17 cellular contexts compared by ENCODE assay signal in the genomic region with DNA sequence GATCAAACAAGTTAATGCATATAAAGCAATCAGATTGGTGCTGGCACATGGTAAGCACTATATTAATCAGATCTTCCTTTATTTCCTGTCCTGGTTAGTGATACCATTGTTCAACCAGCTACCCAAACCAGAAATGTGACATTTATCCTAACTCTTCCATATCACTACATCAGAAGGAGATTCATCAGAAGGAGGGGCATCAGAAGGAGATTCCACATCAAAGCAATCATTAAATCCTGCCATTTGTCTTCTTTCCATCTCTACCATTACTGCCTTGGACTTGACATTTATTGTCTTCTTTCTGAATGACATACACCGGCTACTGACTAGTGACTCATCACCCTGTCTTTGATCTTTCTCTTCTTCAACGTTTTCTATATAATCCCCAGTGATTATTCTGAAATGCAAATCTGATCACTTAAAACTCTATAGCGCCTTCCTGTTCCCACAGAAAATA.
A peak's percentile ranks its signal among the peaks of the same experiment; 100 is the strongest.
DNase-seq lines count a peak whose midpoint lies in the region; ATAC-seq and TF ChIP-seq lines count a peak whose summit lies in the region.
"Had no signal": no experiment of that assay in that cellular context is flagged by ENCODE, and none has a peak within 500 bp of the region (broad histone marks: within the 10 kb centered on the region; RNA-seq: fewer than 3 reads in every experiment).

No MANE protein-coding gene starts in this region.

- H3K27ac ChIP-seq in HEK293 (ENCODE audit: extremely low read depth, low read depth, low read length): no peak overlapping the region
- H3K27ac ChIP-seq in foreskin keratinocyte: no peak overlapping the region

- no peaks in the 10 kb centered on the region for H3K4me1 Mint-ChIP-seq in activated naive CD4-positive, alpha-beta T cell treated with anti-CD3 and anti-CD28 coated beads for 36 hours (ENCODE audit: low read depth)
- no peaks in the 10 kb centered on the region for H3K4me1 Mint-ChIP-seq in MCF 10A (ENCODE audit: insufficient read depth, unreplicated experiment)
- H3K4me1 Mint-ChIP-seq in activated CD4-positive, alpha-beta memory T cell treated with anti-CD3 and anti-CD28 coated beads for 36 hours (ENCODE audit: low read depth): no peaks in the 10 kb centered on the region
- H3K4me1 Mint-ChIP-seq: B cell had no signal

- no peaks in the 10 kb centered on the region for H3K36me3 Mint-ChIP-seq in activated naive CD4-positive, alpha-beta T cell treated with anti-CD3 and anti-CD28 coated beads, Interleukin-2, amount 50 U/mL, for 72 hours
- H3K36me3 Mint-ChIP-seq in activated naive CD4-positive, alpha-beta T cell treated with anti-CD3 and anti-CD28 coated beads for 36 hours (ENCODE audit: low read depth): no peaks in the 10 kb centered on the region
- H3K36me3 Mint-ChIP-seq in MCF 10A (ENCODE audit: insufficient read depth, unreplicated experiment): no peaks in the 10 kb centered on the region
- H3K36me3 Mint-ChIP-seq in activated CD4-positive, alpha-beta memory T cell treated with anti-CD3 and anti-CD28 coated beads for 36 hours: no peaks in the 10 kb centered on the region

- H3K27ac Mint-ChIP-seq in activated naive CD4-positive, alpha-beta T cell treated with anti-CD3 and anti-CD28 coated beads, Interleukin-2, amount 50 U/mL, for 72 hours: no peak overlapping the region
- H3K27ac Mint-ChIP-seq in activated naive CD4-positive, alpha-beta T cell treated with anti-CD3 and anti-CD28 coated beads for 36 hours: no peak overlapping the region
- no peak overlapping the region for H3K27ac Mint-ChIP-seq in MCF 10A (ENCODE audit: low read depth, unreplicated experiment)
- no peak overlapping the region for H3K27ac Mint-ChIP-seq in activated CD4-positive, alpha-beta memory T cell treated with anti-CD3 and anti-CD28 coated beads for 36 hours
- H3K27ac Mint-ChIP-seq: B cell; CD4-positive, alpha-beta T cell had no signal

- no peaks in the 10 kb centered on the region for H3K36me3 ChIP-seq in HEK293 (ENCODE audit: control insufficient read depth in 2 of 2, insufficient read depth in 1 of 2, low read length in 2 of 2)
- H3K36me3 ChIP-seq: HAP-1 had no signal

- no peak overlapping the region for H3K4me3 Mint-ChIP-seq in activated naive CD4-positive, alpha-beta T cell treated with anti-CD3 and anti-CD28 coated beads for 36 hours
- no peak overlapping the region for H3K4me3 Mint-ChIP-seq in MCF 10A (ENCODE audit: unreplicated experiment)
- no peak overlapping the region for H3K4me3 Mint-ChIP-seq in activated CD4-positive, alpha-beta memory T cell treated with anti-CD3 and anti-CD28 coated beads for 36 hours
- H3K4me3 Mint-ChIP-seq: B cell; CD4-positive, alpha-beta T cell had no signal

- H3K9me3 ChIP-seq in HEK293 (ENCODE audit: control insufficient read depth, insufficient read depth, low read depth, low read length): no peaks in the 10 kb centered on the region
- H3K9me3 ChIP-seq: HAP-1 had no signal

- TF ChIP-seq CTCF in HEK293 (tag by site-specific recombination; IDR thresholded peaks at IDR 0.05) (no peak), foreskin keratinocyte (conservative IDR thresholded peaks at IDR 0.05) (no peak), MCF 10A (IDR thresholded peaks at IDR 0.05; ENCODE audit: unreplicated experiment) (no peak)

- CTCF ChIA-PET in activated naive CD4-positive, alpha-beta T cell treated with anti-CD3 and anti-CD28 coated beads for 36 hours (lab: Charles Lee): interaction anchor here (1.3 kb wide), 1 partner anchor 11 kb away, joined by 3 read pairs; no protein-coding TSS in a partner anchor
- CTCF ChIA-PET in HEK293 (lab: Yijun Ruan, JAX) (interaction anchor here (0.6 to 1.1 kb wide), 2 partner anchors 60 to 271 kb away, joined by 3 read pairs; no protein-coding TSS in a partner anchor), MCF 10A (lab: Yijun Ruan, JAX) (interaction anchor here (0.6 to 6.6 kb wide), 5 partner anchors 11 to 115 kb away, joined by 4 to 39 read pairs (median 5); no protein-coding TSS in a partner anchor)
- CTCF ChIA-PET in activated CD4-positive, alpha-beta memory T cell treated with anti-CD3 and anti-CD28 coated beads for 36 hours (lab: Charles Lee): no interaction called here

- ATAC-seq in activated naive CD4-positive, alpha-beta T cell treated with anti-CD3 and anti-CD28 coated beads, Interleukin-2, amount 50 U/mL, for 72 hours: peak; percentile 85 to 87
- ATAC-seq in foreskin keratinocyte: peak; percentile 36

- intact Hi-C loops in activated naive CD4-positive, alpha-beta T cell treated with anti-CD3 and anti-CD28 coated beads for 36 hours (cut with micrococcal nuclease): loop anchor here (5.0 kb wide), 1 partner anchor 114 kb away; no protein-coding TSS in a partner anchor
- intact Hi-C loops in MCF 10A (cut with micrococcal nuclease): no loop called here
- intact Hi-C loops in activated CD4-positive, alpha-beta memory T cell treated with anti-CD3 and anti-CD28 coated beads for 36 hours (cut with micrococcal nuclease): no loop called here

- H3K27me3 Mint-ChIP-seq in activated naive CD4-positive, alpha-beta T cell treated with anti-CD3 and anti-CD28 coated beads for 36 hours (ENCODE audit: low read depth): no peaks in the 10 kb centered on the region
- H3K27me3 Mint-ChIP-seq in MCF 10A (ENCODE audit: insufficient read depth, unreplicated experiment): no peaks in the 10 kb centered on the region
- H3K27me3 Mint-ChIP-seq in activated CD4-positive, alpha-beta memory T cell treated with anti-CD3 and anti-CD28 coated beads for 36 hours: no peaks in the 10 kb centered on the region
- H3K27me3 Mint-ChIP-seq: B cell; CD4-positive, alpha-beta T cell had no signal

- H3K4me1 ChIP-seq in HEK293 (ENCODE audit: control insufficient read depth, insufficient read depth, low read length) (no peaks in the 10 kb centered on the region), foreskin keratinocyte (peaks cover 22% of the 10 kb centered on the region)

- no peak for DNase-seq in activated naive CD4-positive, alpha-beta T cell treated with anti-CD3 and anti-CD28 coated beads, Interleukin-2, amount 50 U/mL, for 72 hours (ENCODE audit: low spot score in 2 of 2)
- DNase-seq in activated naive CD4-positive, alpha-beta T cell treated with anti-CD3 and anti-CD28 coated beads for 36 hours: no peak
- no peak for DNase-seq in foreskin keratinocyte
- DNase-seq in MCF 10A (ENCODE audit: unreplicated experiment): no peak
- DNase-seq in GDM1 (lab: John Stamatoyannopoulos, UW): no peak
- DNase-seq in activated CD4-positive, alpha-beta memory T cell treated with anti-CD3 and anti-CD28 coated beads for 36 hours: no peak
- DNase-seq: Calu3; CD4-positive, alpha-beta T cell; DMS79 treated with DMSO at 0.1 percent for 48 hours; KBM-7; NCI-H1048; NCI-H146; NCI-H2081 treated with DMSO at 0.1 percent for 48 hours; NCI-H510A had no signal

- H3K27me3 ChIP-seq in foreskin keratinocyte: no peaks in the 10 kb centered on the region

- H3K4me3 ChIP-seq in HEK293 (ENCODE audit: low read depth, low read length): no peak overlapping the region
- H3K4me3 ChIP-seq: HAP-1 had no signal

- no TSS peak for BruUV-seq in MCF 10A (replicated peaks; lab: Mats Ljungman, UMichigan)

- POLR2A ChIA-PET in HEK293 (lab: Yijun Ruan, JAX) (no interaction called here), MCF 10A (lab: Yijun Ruan, JAX) (no interaction called here)
- POLR2A ChIA-PET in activated CD4-positive, alpha-beta memory T cell treated with anti-CD3 and anti-CD28 coated beads for 36 hours (lab: Charles Lee): no interaction called here

- no peaks in the 10 kb centered on the region for H3K9me3 Mint-ChIP-seq in activated naive CD4-positive, alpha-beta T cell treated with anti-CD3 and anti-CD28 coated beads, Interleukin-2, amount 50 U/mL, for 72 hours
- no peaks in the 10 kb centered on the region for H3K9me3 Mint-ChIP-seq in activated naive CD4-positive, alpha-beta T cell treated with anti-CD3 and anti-CD28 coated beads for 36 hours
- H3K9me3 Mint-ChIP-seq in MCF 10A (ENCODE audit: unreplicated experiment): no peaks in the 10 kb centered on the region
- no peaks in the 10 kb centered on the region for H3K9me3 Mint-ChIP-seq in activated CD4-positive, alpha-beta memory T cell treated with anti-CD3 and anti-CD28 coated beads for 36 hours
- H3K9me3 Mint-ChIP-seq: CD4-positive, alpha-beta T cell had no signal

TF ChIP-seq in HEK293, 187 proteins besides CTCF, POLR2A, EP300 and RAD21:
- TF ChIP-seq ZNF184 (tag by site-specific recombination; IDR thresholded peaks at IDR 0.05) (no peak), OSR2 (tag by site-specific recombination; IDR thresholded peaks at IDR 0.05) (peak; percentile 59), ZNF660 (tag by site-specific recombination; IDR thresholded peaks at IDR 0.05) (no peak)
- TF ChIP-seq, protein P1, sequence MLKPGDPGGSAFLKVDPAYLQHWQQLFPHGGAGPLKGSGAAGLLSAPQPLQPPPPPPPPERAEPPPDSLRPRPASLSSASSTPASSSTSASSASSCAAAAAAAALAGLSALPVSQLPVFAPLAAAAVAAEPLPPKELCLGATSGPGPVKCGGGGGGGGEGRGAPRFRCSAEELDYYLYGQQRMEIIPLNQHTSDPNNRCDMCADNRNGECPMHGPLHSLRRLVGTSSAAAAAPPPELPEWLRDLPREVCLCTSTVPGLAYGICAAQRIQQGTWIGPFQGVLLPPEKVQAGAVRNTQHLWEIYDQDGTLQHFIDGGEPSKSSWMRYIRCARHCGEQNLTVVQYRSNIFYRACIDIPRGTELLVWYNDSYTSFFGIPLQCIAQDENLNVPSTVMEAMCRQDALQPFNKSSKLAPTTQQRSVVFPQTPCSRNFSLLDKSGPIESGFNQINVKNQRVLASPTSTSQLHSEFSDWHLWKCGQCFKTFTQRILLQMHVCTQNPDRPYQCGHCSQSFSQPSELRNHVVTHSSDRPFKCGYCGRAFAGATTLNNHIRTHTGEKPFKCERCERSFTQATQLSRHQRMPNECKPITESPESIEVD (tag by site-specific recombination; IDR thresholded peaks at IDR 0.05): 0 out of 2 replicates have a peak, but pooled peaks have one; percentile 11
